ENCODE assay signal across 20 cellular contexts in genomic region chr11:7573193-7573557, GRCh38. TPM values are rescaled to one million over a fixed set of nuclear protein-coding genes. Genes with fewer than 3 reads are reported as not detected.
DNase-seq lines count a peak whose midpoint lies in the region; ATAC-seq, FAIRE-seq and TF ChIP-seq lines count a peak whose summit lies in the region.
"Had no signal": no experiment of that assay in that cellular context is flagged by ENCODE, and none has a peak within 500 bp of the region (broad histone marks: within the 10 kb centered on the region; RNA-seq: fewer than 3 reads in every experiment).

No MANE protein-coding gene starts in this region.

- no peak for ATAC-seq in GM21381 (IDR thresholded peaks at IDR 0.05; ENCODE audit: unreplicated experiment)
- no peak for ATAC-seq in CD4-positive, alpha-beta T cell (ENCODE audit: poor library complexity)
- ATAC-seq: CD8-positive, alpha-beta T cell had no signal

- no peak overlapping the region for H3K4me2 ChIP-seq in parathyroid adenoma (ENCODE audit: low read length)

- no peak overlapping the region for H3K9ac ChIP-seq in parathyroid adenoma

- H3K27ac Mint-ChIP-seq in CD4-positive, alpha-beta T cell: no peak overlapping the region
- H3K27ac Mint-ChIP-seq: CD8-positive, alpha-beta T cell had no signal

- H3K36me3 Mint-ChIP-seq in CD4-positive, alpha-beta T cell (ENCODE audit: low read depth): peaks cover 24% of the 10 kb centered on the region

- no peak overlapping the region for H2AFZ ChIP-seq in parathyroid adenoma

- H3K9me3 ChIP-seq in parathyroid adenoma (ENCODE audit: control insufficient read depth, low read length): no peaks in the 10 kb centered on the region
- no peaks in the 10 kb centered on the region for H3K9me3 ChIP-seq in CD4-positive, alpha-beta T cell (ENCODE audit: control insufficient read depth, low read length)
- H3K9me3 ChIP-seq: ovary, testis had no signal

- H3K27ac ChIP-seq in parathyroid adenoma: peak overlapping the region; percentile 98
- no peak overlapping the region for H3K27ac ChIP-seq in CD4-positive, alpha-beta T cell (ENCODE audit: low read depth, low read length)
- H3K27ac ChIP-seq: epithelial cell of prostate had no signal

- H3K36me3 ChIP-seq in parathyroid adenoma (ENCODE audit: control insufficient read depth, insufficient read depth, low read length): no peaks in the 10 kb centered on the region
- H3K36me3 ChIP-seq: ovary had no signal

- peaks cover 43% of the 10 kb centered on the region for H3K4me1 ChIP-seq in parathyroid adenoma

- H3K27me3 Mint-ChIP-seq in CD4-positive, alpha-beta T cell: peaks cover 5% of the 10 kb centered on the region

- no peak for FAIRE-seq in H54 (lab: Jason Lieb, UNC)
- FAIRE-seq: colon had no signal

- H3K4me3 ChIP-seq in AG10803 (ENCODE audit: low read length) (no peak overlapping the region), fibroblast of the aortic adventitia (ENCODE audit: low read depth, low read length) (no peak overlapping the region), parathyroid adenoma (ENCODE audit: low read depth, low read length) (no peak overlapping the region)
- H3K4me3 ChIP-seq: left ventricle myocardium inferior, ovary, testis had no signal

- no peaks in the 10 kb centered on the region for H3K79me2 ChIP-seq in parathyroid adenoma

- no peak overlapping the region for H3K4me3 Mint-ChIP-seq in CD4-positive, alpha-beta T cell
- H3K4me3 Mint-ChIP-seq: CD8-positive, alpha-beta T cell; H9 had no signal

- POLR2A ChIA-PET in CD4-positive, alpha-beta T cell (lab: Charles Lee): no interaction called here

- DNase-seq in AG10803 (ENCODE audit: low read depth) (peak; percentile 74), amniotic epithelial cell (ENCODE audit: low read depth) (peak; percentile 41), fibroblast of the aortic adventitia (ENCODE audit: low read depth) (peak; percentile 49), pons (ENCODE audit: low spot score) (no peak), H54 (ENCODE audit: insufficient read length, low spot score) (no peak)
- DNase-seq in CD4-positive, alpha-beta T cell: no peak
- DNase-seq: ACHN; anterior cingulate cortex; CD8-positive, alpha-beta T cell; left ventricle myocardium inferior; NCI-H1105 treated with DMSO at 0.1 percent for 48 hours; NCI-H524; ovary; Right ventricle myocardium superior; testis had no signal

- H3K9me3 Mint-ChIP-seq in CD4-positive, alpha-beta T cell: no peaks in the 10 kb centered on the region

- no peaks in the 10 kb centered on the region for H3K27me3 ChIP-seq in parathyroid adenoma (ENCODE audit: control insufficient read depth, insufficient read depth, low read length)
- H3K27me3 ChIP-seq in CD4-positive, alpha-beta T cell (ENCODE audit: control insufficient read depth, insufficient read depth, low read length): peaks cover 22% of the 10 kb centered on the region
- H3K27me3 ChIP-seq: ovary, testis had no signal

- CTCF ChIA-PET in CD4-positive, alpha-beta T cell (lab: Charles Lee): no interaction called here

- no peak for TF ChIP-seq CTCF in AG10803 (conservative IDR thresholded peaks at IDR 0.05; ENCODE audit: low read length)
- TF ChIP-seq CTCF in fibroblast of the aortic adventitia (IDR thresholded peaks at IDR 0.05; ENCODE audit: insufficient read depth, low read length): no peak
- TF ChIP-seq CTCF in parathyroid adenoma (IDR thresholded peaks at IDR 0.05): no peak
- TF ChIP-seq CTCF in CD4-positive, alpha-beta T cell (IDR thresholded peaks at IDR 0.05): no peak

- intact Hi-C loops in CD4-positive, alpha-beta T cell (cut with DNase I, micrococcal nuclease): loop anchor here in 1 of 2 experiments (5.0 kb wide), 1 partner anchor 114 kb away; no protein-coding TSS in a partner anchor

- H3K4me1 Mint-ChIP-seq in CD4-positive, alpha-beta T cell (ENCODE audit: low read depth): peaks cover 43% of the 10 kb centered on the region

- TF ChIP-seq POLR2A in H54 (IDR thresholded peaks at IDR 0.05; ENCODE audit: low read depth, low read length): no peak

RNA-seq across cellular contexts. Expression of gene PPFIBP2, which starts 59.4 kb away (rescaled TPM):
- total RNA-seq in fibroblast of the aortic adventitia (ENCODE audit: low replicate concordance): 11.7 and 53.3 TPM in 2 replicates
- 10 to 100 TPM; 27.0 to 35.9 TPM for total RNA-seq in CD4-positive, alpha-beta T cell

Comparison
In these comparisons a context has a peak if more than half of its experiments do, and no peak if none do; other contexts are left out.
1. DNase-seq: peak in AG10803 (single experiment), amniotic epithelial cell (single experiment) and fibroblast of the aortic adventitia (single experiment); none in pons (single experiment), H54 (single experiment) and CD4-positive, alpha-beta T cell (0 of 10).